ENCODE assay signal across 1 cellular context in the genomic region with DNA sequence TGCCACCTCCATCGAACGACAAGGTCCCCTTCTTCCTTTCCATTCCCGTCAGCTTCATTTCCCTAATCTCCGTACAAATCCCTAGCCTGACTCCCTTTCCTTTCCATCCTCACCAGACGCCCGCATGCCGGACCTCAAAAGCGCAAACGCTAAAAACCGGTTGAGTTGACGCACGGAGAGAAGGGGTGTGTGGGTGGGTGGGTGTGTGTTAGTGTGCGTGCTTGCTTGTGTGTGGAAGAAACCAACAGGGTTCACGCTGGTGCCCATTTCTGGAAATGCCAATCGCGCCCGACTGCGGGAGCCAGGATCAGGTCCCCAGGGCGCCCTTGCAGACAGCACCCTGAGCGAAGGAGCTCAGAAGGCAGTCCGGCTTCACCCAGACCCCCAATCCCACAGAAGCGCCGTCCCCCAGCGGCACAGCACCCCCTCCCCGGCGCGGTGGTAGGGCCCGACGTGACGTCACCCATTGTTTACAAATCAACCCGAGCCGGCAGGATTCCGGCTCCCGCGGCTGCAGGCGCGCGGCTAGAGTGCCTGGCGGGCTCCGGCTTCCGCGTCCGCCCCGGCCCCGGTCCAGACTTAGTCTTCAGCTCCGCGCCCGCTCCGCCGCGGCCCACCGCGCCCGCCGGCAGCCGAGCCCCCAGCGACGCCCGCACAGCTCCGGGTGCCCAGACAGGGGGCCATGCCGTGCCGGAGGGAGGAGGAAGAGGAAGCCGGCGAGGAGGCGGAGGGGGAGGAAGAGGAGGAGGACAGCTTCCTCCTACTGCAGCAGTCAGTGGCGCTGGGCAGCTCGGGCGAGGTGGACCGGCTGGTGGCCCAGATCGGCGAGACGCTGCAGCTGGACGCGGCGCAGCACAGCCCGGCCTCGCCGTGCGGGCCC.
TF ChIP-seq lines count a peak whose summit lies in the region.

A gene with protein sequence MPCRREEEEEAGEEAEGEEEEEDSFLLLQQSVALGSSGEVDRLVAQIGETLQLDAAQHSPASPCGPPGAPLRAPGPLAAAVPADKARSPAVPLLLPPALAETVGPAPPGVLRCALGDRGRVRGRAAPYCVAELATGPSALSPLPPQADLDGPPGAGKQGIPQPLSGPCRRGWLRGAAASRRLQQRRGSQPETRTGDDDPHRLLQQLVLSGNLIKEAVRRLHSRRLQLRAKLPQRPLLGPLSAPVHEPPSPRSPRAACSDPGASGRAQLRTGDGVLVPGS (plus strand): TSS at position 500 of the 880 bp plus-strand sequence. CDS start 183 bp downstream, at position 683.

TF ChIP-seq in HEK293, 187 proteins besides CTCF, POLR2A, EP300 and RAD21 (continued from another document and continues in another):
- no peak for TF ChIP-seq ZNF701 (tag by site-specific recombination; IDR thresholded peaks at IDR 0.05)
- TF ChIP-seq OSR2 (tag by site-specific recombination; IDR thresholded peaks at IDR 0.05), result peak; percentile 74
- peak; percentile 75 for TF ChIP-seq ZBTB8A (tag by site-specific recombination; IDR thresholded peaks at IDR 0.05)
- peak; percentile 18; the same call in 1 of the 2 replicates for TF ChIP-seq OVOL3 (tag by site-specific recombination; IDR thresholded peaks at IDR 0.05)
- TF ChIP-seq REPIN1 (tag by site-specific recombination; IDR thresholded peaks at IDR 0.05; ENCODE audit: low read depth), result peak; percentile 41; the same call in 1 of the 2 replicates
- 0 out of 2 replicates have a peak, but pooled peaks have one; percentile 25 for TF ChIP-seq ZNF600 (tag by site-specific recombination; IDR thresholded peaks at IDR 0.05)
- TF ChIP-seq ZSCAN30 (tag by site-specific recombination; IDR thresholded peaks at IDR 0.05), result peak; percentile 94; the same call in 1 of the 2 replicates
- TF ChIP-seq HIC1 (tag by site-specific recombination; IDR thresholded peaks at IDR 0.05), result 0 out of 2 replicates have a peak, but pooled peaks have one; percentile 5
- peak; percentile 39; the same call in 1 of the 2 replicates for TF ChIP-seq YY1 (tag by site-specific recombination; IDR thresholded peaks at IDR 0.05)
- no peak for TF ChIP-seq ZNF132 (tag by site-specific recombination; IDR thresholded peaks at IDR 0.05; ENCODE audit: borderline replicate concordance)
- TF ChIP-seq ZFHX2 (tag by site-specific recombination; conservative IDR thresholded peaks at IDR 0.05), result peak; percentile 85
- 0 out of 2 replicates have a peak, but pooled peaks have one; percentile 6 for TF ChIP-seq ZNF121 (tag by site-specific recombination; IDR thresholded peaks at IDR 0.05)
- TF ChIP-seq ZBTB48 (tag by site-specific recombination; IDR thresholded peaks at IDR 0.05), result no peak
- peak; percentile 69 for TF ChIP-seq ZNF843 (tag by site-specific recombination; IDR thresholded peaks at IDR 0.05)
- TF ChIP-seq ZNF777 (tag by site-specific recombination; IDR thresholded peaks at IDR 0.05; ENCODE audit: borderline replicate concordance), result no peak
- TF ChIP-seq ZFP41 (tag by site-specific recombination; IDR thresholded peaks at IDR 0.05; ENCODE audit: borderline replicate concordance), result no peak
- TF ChIP-seq ZNF629 (tag by site-specific recombination; IDR thresholded peaks at IDR 0.05), result peak; percentile 95
- 0 out of 2 replicates have a peak, but pooled peaks have one; percentile 15 for TF ChIP-seq ZNF341 (tag by site-specific recombination; IDR thresholded peaks at IDR 0.05; ENCODE audit: low read depth)
- TF ChIP-seq, protein P1, sequence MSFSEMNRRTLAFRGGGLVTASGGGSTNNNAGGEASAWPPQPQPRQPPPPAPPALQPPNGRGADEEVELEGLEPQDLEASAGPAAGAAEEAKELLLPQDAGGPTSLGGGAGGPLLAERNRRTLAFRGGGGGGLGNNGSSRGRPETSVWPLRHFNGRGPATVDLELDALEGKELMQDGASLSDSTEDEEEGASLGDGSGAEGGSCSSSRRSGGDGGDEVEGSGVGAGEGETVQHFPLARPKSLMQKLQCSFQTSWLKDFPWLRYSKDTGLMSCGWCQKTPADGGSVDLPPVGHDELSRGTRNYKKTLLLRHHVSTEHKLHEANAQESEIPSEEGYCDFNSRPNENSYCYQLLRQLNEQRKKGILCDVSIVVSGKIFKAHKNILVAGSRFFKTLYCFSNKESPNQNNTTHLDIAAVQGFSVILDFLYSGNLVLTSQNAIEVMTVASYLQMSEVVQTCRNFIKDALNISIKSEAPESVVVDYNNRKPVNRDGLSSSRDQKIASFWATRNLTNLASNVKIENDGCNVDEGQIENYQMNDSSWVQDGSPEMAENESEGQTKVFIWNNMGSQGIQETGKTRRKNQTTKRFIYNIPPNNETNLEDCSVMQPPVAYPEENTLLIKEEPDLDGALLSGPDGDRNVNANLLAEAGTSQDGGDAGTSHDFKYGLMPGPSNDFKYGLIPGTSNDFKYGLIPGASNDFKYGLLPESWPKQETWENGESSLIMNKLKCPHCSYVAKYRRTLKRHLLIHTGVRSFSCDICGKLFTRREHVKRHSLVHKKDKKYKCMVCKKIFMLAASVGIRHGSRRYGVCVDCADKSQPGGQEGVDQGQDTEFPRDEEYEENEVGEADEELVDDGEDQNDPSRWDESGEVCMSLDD (tag by site-specific recombination; IDR thresholded peaks at IDR 0.05), result 0 out of 2 replicates have a peak, but pooled peaks have one; percentile 41
- 0 out of 2 replicates have a peak, but pooled peaks have one; percentile 34 for TF ChIP-seq SALL2 (tag by site-specific recombination; IDR thresholded peaks at IDR 0.05; ENCODE audit: borderline replicate concordance)
- TF ChIP-seq ZNF18 (tag by site-specific recombination; IDR thresholded peaks at IDR 0.05), result 0 out of 2 replicates have a peak, but pooled peaks have one; percentile 43
- TF ChIP-seq GLIS2 (tag by site-specific recombination; IDR thresholded peaks at IDR 0.05), result peak; percentile 62; the same call in 1 of the 2 replicates
- peak; percentile 91; the same call in 1 of the 2 replicates for TF ChIP-seq ZXDB (tag by site-specific recombination; IDR thresholded peaks at IDR 0.05)
- TF ChIP-seq KLF1 (tag by site-specific recombination; IDR thresholded peaks at IDR 0.05), result peak; percentile 72
- TF ChIP-seq, protein P2, sequence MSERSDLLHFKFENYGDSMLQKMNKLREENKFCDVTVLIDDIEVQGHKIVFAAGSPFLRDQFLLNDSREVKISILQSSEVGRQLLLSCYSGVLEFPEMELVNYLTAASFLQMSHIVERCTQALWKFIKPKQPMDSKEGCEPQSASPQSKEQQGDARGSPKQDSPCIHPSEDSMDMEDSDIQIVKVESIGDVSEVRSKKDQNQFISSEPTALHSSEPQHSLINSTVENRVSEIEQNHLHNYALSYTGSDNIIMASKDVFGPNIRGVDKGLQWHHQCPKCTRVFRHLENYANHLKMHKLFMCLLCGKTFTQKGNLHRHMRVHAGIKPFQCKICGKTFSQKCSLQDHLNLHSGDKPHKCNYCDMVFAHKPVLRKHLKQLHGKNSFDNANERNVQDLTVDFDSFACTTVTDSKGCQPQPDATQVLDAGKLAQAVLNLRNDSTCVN (tag by site-specific recombination; optimal IDR thresholded peaks at IDR 0.05), result peak; percentile 84
- 0 out of 2 replicates have a peak, but pooled peaks have one; percentile 42 for TF ChIP-seq ZBTB44 (tag by site-specific recombination; IDR thresholded peaks at IDR 0.05)
- TF ChIP-seq ZNF501 (tag by site-specific recombination; IDR thresholded peaks at IDR 0.05), result peak; percentile 94
- peak; percentile 74 for TF ChIP-seq SP3 (tag by site-specific recombination; IDR thresholded peaks at IDR 0.05)
- TF ChIP-seq KLF10 (tag by site-specific recombination; IDR thresholded peaks at IDR 0.05), result peak; percentile 99
- no peak for TF ChIP-seq HOXA7 (CRISPR knock-in tag; IDR thresholded peaks at IDR 0.05; ENCODE audit: borderline replicate concordance)
- TF ChIP-seq ZNF174 (tag by site-specific recombination; IDR thresholded peaks at IDR 0.05), result no peak
- no peak for TF ChIP-seq ZNF48 (tag by site-specific recombination; IDR thresholded peaks at IDR 0.05)
- TF ChIP-seq ZSCAN4 (tag by site-specific recombination; IDR thresholded peaks at IDR 0.05), result peak; percentile 57
- no peak; the same call in 1 of the 2 replicates for TF ChIP-seq ZNF677 (tag by site-specific recombination; IDR thresholded peaks at IDR 0.05)
- peak; percentile 88 for TF ChIP-seq ZNF580 (tag by site-specific recombination; IDR thresholded peaks at IDR 0.05)
- peak; percentile 94 for TF ChIP-seq ZNF324 (tag by site-specific recombination; IDR thresholded peaks at IDR 0.05)
- TF ChIP-seq ZNF404 (tag by site-specific recombination; IDR thresholded peaks at IDR 0.05), result no peak
- 0 out of 2 replicates have a peak, but pooled peaks have one; percentile 47 for TF ChIP-seq ZNF10 (tag by site-specific recombination; IDR thresholded peaks at IDR 0.05)
- TF ChIP-seq SCRT2 (tag by site-specific recombination; IDR thresholded peaks at IDR 0.05), result peak; percentile 52; the same call in 1 of the 2 replicates
- TF ChIP-seq ZNF24 (tag by site-specific recombination; IDR thresholded peaks at IDR 0.05), result peak; percentile 59
- TF ChIP-seq SP7 (tag by site-specific recombination; IDR thresholded peaks at IDR 0.05), result peak; percentile 96
- no peak for TF ChIP-seq ZNF785 (tag by site-specific recombination; IDR thresholded peaks at IDR 0.05)
